In genomic region chr10:28920091-28920490, GRCh38 we compare ENCODE assay signal across 18 cellular contexts.
A peak's percentile ranks its signal among the peaks of the same experiment; 100 is the strongest.
DNase-seq lines count a peak whose midpoint lies in the region; ATAC-seq and TF ChIP-seq lines count a peak whose summit lies in the region.
"Had no signal": no experiment of that assay in that cellular context is flagged by ENCODE, and none has a peak within 500 bp of the region (broad histone marks: within the 10 kb centered on the region; RNA-seq: fewer than 3 reads in every experiment).

No MANE protein-coding gene starts in this region.

- peak overlapping the region; percentile 27 for H3K27ac Mint-ChIP-seq in neural crest cell (ENCODE audit: unreplicated experiment)
- H3K27ac Mint-ChIP-seq: B cell; CD4-positive, CD25-positive, alpha-beta regulatory T cell; CD8-positive, alpha-beta T cell had no signal

- H2BK5ac ChIP-seq in neuronal stem cell (ENCODE audit: low read length) = no peak overlapping the region

- no peaks in the 10 kb centered on the region for H3K36me3 Mint-ChIP-seq in neural crest cell (ENCODE audit: low read depth)
- H3K36me3 Mint-ChIP-seq: CD4-positive, CD25-positive, alpha-beta regulatory T cell; CD8-positive, alpha-beta T cell had no signal

- H3K18ac ChIP-seq in neuronal stem cell (ENCODE audit: low read length) = no peak overlapping the region

- H3K79me1 ChIP-seq in neuronal stem cell (ENCODE audit: low read depth, low read length) = no peaks in the 10 kb centered on the region

- H3K36me3 ChIP-seq in HEK293 (ENCODE audit: control insufficient read depth in 2 of 2, insufficient read depth in 1 of 2, low read length in 2 of 2) (no peaks in the 10 kb centered on the region), right lobe of liver (no peaks in the 10 kb centered on the region), neuronal stem cell (replicated peaks in 1 of 2; ENCODE audit: control insufficient read depth in 2 of 2, insufficient read depth in 2 of 2, low read length in 2 of 2) (no peaks in the 10 kb centered on the region)
- H3K36me3 ChIP-seq: BLaER1 had no signal

- 43% methylated on average over 1 of the region's 3 CpGs for WGBS in right lobe of liver (ENCODE audit: insufficient coverage, low coverage, low lambda C conversion rate, missing lambda C conversion rate)
- no CpG with 5 or more reads among the region's 3 CpGs for WGBS in neuronal stem cell (ENCODE audit: extremely low coverage in 2 of 2, insufficient read length in 2 of 2, insufficient replicate concordance in 1 of 2), 2 donors

- no peak overlapping the region for H4K8ac ChIP-seq in neuronal stem cell (ENCODE audit: low read depth, low read length)

- no peak overlapping the region for H4K91ac ChIP-seq in neuronal stem cell (ENCODE audit: low read depth, low read length, poor library complexity)

- no peak overlapping the region for H2AK5ac ChIP-seq in neuronal stem cell (ENCODE audit: low read depth, low read length)

- peaks cover 6% of the 10 kb centered on the region for H3K9me3 Mint-ChIP-seq in neural crest cell
- H3K9me3 Mint-ChIP-seq: CD8-positive, alpha-beta T cell had no signal

- no peak overlapping the region for H2BK15ac ChIP-seq in neuronal stem cell (ENCODE audit: low read length)

- no peak overlapping the region for H3K14ac ChIP-seq in neuronal stem cell (ENCODE audit: low read length)

- no peak overlapping the region for H3K27ac ChIP-seq in HEK293 (ENCODE audit: extremely low read depth, low read depth, low read length)
- no peak overlapping the region for H3K27ac ChIP-seq in right lobe of liver
- no peak overlapping the region for H3K27ac ChIP-seq in neuronal stem cell (replicated peaks; ENCODE audit: low read length)
- H3K27ac ChIP-seq: BLaER1, C4-2B, GM23248 had no signal

- no peak for ATAC-seq in right lobe of liver
- ATAC-seq: CD8-positive, alpha-beta T cell had no signal

- H3K4me3 ChIP-seq in HEK293 (ENCODE audit: low read depth, low read length) (no peak overlapping the region), right lobe of liver (no peak overlapping the region), neuronal stem cell (ENCODE audit: low read length in 2 of 2) (no peak overlapping the region)
- H3K4me3 ChIP-seq: BLaER1, GM23248 had no signal

- H2BK12ac ChIP-seq in neuronal stem cell (ENCODE audit: low read length) = no peak overlapping the region

- CTCF ChIA-PET in HEK293 (lab: Yijun Ruan, JAX) = interaction anchor here (0.6 to 2.1 kb wide), 2 partner anchors 19 to 323 kb away, joined by 3 to 7 read pairs; no protein-coding TSS in a partner anchor

- H3K9me3 ChIP-seq in HEK293 (ENCODE audit: control insufficient read depth, insufficient read depth, low read depth, low read length) = no peaks in the 10 kb centered on the region
- no peaks in the 10 kb centered on the region for H3K9me3 ChIP-seq in right lobe of liver
- peaks cover 0 to 3% of the 10 kb centered on the region in 2 donors for H3K9me3 ChIP-seq in neuronal stem cell (replicated peaks in 1 of 2; ENCODE audit: control insufficient read depth in 2 of 2, insufficient read depth in 1 of 2, low read depth in 1 of 2, low read length in 2 of 2)

- peaks cover 20% of the 10 kb centered on the region for H3K27me3 Mint-ChIP-seq in neural crest cell (ENCODE audit: low read depth)
- H3K27me3 Mint-ChIP-seq: B cell had no signal

- H3K27me3 ChIP-seq in right lobe of liver (no peaks in the 10 kb centered on the region), neuronal stem cell (ENCODE audit: control insufficient read depth in 3 of 3, insufficient read depth in 3 of 3, low read depth in 1 of 3, low read length in 3 of 3) (peaks cover 0 to 15% (median 2%) of the 10 kb centered on the region in 3 experiments)

- no peak overlapping the region for H2BK120ac ChIP-seq in neuronal stem cell (ENCODE audit: low read depth, low read length)

- no peak overlapping the region for H3K4ac ChIP-seq in neuronal stem cell (ENCODE audit: low read length)

- DNase-seq in NCI-H524 treated with DMSO at 0.1 percent for 48 hours (lab: John Stamatoyannopoulos, UW) = peak; percentile 66
- no peak for DNase-seq in neural crest cell (ENCODE audit: low read depth, low spot score)
- DNase-seq in GM13977 (ENCODE audit: low spot score) = no peak
- DNase-seq in right lobe of liver = no peak
- no peak for DNase-seq in neuronal stem cell (ENCODE audit: low spot score)
- DNase-seq: Calu3; CD4-positive, CD25-positive, alpha-beta regulatory T cell; CD8-positive, alpha-beta T cell; DMS53; DMS79 treated with DMSO at 0.1 percent for 48 hours; GF-D8; GM23248; H7; HCEC 1CT had no signal

- H3K4me1 Mint-ChIP-seq in neural crest cell = no peaks in the 10 kb centered on the region
- H3K4me1 Mint-ChIP-seq: B cell; CD4-positive, CD25-positive, alpha-beta regulatory T cell had no signal

- no peak overlapping the region for H3K4me2 ChIP-seq in neuronal stem cell (ENCODE audit: insufficient read depth, low read length, poor library complexity, severe bottlenecking)
- H3K4me2 ChIP-seq: BLaER1 had no signal

- H3K23ac ChIP-seq in neuronal stem cell (ENCODE audit: low read depth, low read length, poor library complexity) = no peak overlapping the region

- no peak overlapping the region for H3K4me3 Mint-ChIP-seq in neural crest cell
- H3K4me3 Mint-ChIP-seq: B cell; CD4-positive, CD25-positive, alpha-beta regulatory T cell; CD8-positive, alpha-beta T cell had no signal

- H3K9ac ChIP-seq in neuronal stem cell (ENCODE audit: low read depth, low read length, poor library complexity) = no peak overlapping the region
- H3K9ac ChIP-seq: BLaER1, GM23248 had no signal

- in situ Hi-C loops in GM13977 (cut with MboI; ENCODE audit: low pct_unique_long_range_greater_than_20kb, low sequenced_read_pairs, unreplicated experiment) = no loop called here

- POLR2A ChIA-PET in HEK293 (lab: Yijun Ruan, JAX) = no interaction called here

- TF ChIP-seq POLR2A in right lobe of liver (IDR thresholded peaks at IDR 0.05) = no peak

- TF ChIP-seq CTCF in HEK293 (tag by site-specific recombination; IDR thresholded peaks at IDR 0.05) = no peak
- no peak for TF ChIP-seq CTCF in neural crest cell (conservative IDR thresholded peaks at IDR 0.05)
- TF ChIP-seq CTCF in GM13977 (IDR thresholded peaks at IDR 0.05; ENCODE audit: extremely low read depth, insufficient read depth, missing control alignments) = no peak
- no peak for TF ChIP-seq CTCF in right lobe of liver (IDR thresholded peaks at IDR 0.05)

- intact Hi-C loops in right lobe of liver (cut with DNase I) = no loop called here

- H3K4me1 ChIP-seq in HEK293 (ENCODE audit: control insufficient read depth, insufficient read depth, low read length) (no peaks in the 10 kb centered on the region), right lobe of liver (no peaks in the 10 kb centered on the region), neuronal stem cell (ENCODE audit: control insufficient read depth in 2 of 2, insufficient read depth in 1 of 2, low read depth in 1 of 2, low read length in 2 of 2) (no peaks in the 10 kb centered on the region)
- H3K4me1 ChIP-seq: BLaER1 had no signal

- no peak overlapping the region for H2AFZ ChIP-seq in neuronal stem cell (ENCODE audit: low read length)
- H2AFZ ChIP-seq: GM23248 had no signal

TF ChIP-seq in HEK293, 187 proteins besides CTCF, POLR2A, EP300 and RAD21:
- TF ChIP-seq INSM2 (tag by site-specific recombination; IDR thresholded peaks at IDR 0.05) (no peak), SP3 (tag by site-specific recombination; IDR thresholded peaks at IDR 0.05) (no peak), ZNF776 (tag by site-specific recombination; IDR thresholded peaks at IDR 0.05; ENCODE audit: borderline replicate concordance) (no peak), ZNF610 (tag by site-specific recombination; IDR thresholded peaks at IDR 0.05; ENCODE audit: borderline replicate concordance) (peak; percentile 99)
